9 cellular contexts compared by ENCODE assay signal in the genomic region with DNA sequence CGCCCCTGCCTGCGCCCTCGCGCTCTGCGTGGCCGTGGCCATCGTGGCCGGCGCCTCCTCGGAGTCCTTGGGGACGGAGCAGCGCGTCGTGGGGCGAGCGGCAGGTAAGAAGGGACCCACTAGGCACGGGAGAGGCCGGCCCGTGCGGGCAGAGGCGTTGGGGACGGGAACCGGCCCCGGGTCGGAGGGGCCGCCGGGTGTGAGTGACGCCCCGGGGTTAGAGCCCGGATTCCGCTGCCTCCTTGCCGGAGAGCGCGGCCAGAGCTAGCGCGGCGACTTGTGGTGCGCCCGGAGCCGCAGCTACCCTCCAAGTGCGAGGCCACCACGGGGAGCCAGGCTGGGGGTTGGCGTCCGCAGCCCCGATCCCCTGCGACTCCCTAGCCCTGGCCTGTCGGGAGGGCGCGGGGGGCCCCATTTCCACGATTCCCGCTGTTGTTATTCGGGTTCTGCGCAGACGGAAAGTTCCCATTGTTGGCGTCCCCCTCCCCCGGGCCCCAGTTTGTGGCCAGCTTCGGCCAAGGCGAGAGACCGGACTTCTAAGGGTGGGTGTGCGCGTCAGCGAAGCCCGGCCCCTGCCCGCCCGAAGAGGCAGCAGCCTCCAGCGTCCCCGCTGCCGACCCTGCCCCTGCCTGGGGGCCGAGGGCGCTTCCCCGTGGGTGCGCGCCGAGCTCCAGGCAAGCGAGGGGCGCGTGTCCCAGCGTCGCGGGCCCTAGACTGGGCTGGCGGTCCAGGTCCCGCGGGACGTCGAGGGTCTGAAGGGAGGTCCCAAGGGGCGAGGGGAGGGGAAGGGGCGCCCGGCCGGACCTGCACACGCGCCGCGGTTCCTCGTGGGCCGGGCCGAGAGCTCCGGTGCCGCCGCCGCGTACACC. TPM values are rescaled to one million over a fixed set of nuclear protein-coding genes. Genes with fewer than 3 reads are reported as not detected.
A peak's percentile ranks its signal among the peaks of the same experiment; 100 is the strongest.
DNase-seq lines count a peak whose midpoint lies in the region; ATAC-seq, FAIRE-seq and TF ChIP-seq lines count a peak whose summit lies in the region.
"Had no signal": no experiment of that assay in that cellular context is flagged by ENCODE, and none has a peak within 500 bp of the region (broad histone marks: within the 10 kb centered on the region; RNA-seq: fewer than 3 reads in every experiment).

No MANE protein-coding gene starts in this region.

- H3K9ac ChIP-seq in Karpas-422 (ENCODE audit: low read length): no peak overlapping the region
- peak overlapping the region in 2 of 4 experiments; percentile 16 to 81; a peak in 3 of 7 replicates for H3K9ac ChIP-seq in H1 (replicated peaks in 1 of 4; ENCODE audit: extremely low read depth in 1 of 4, low read depth in 3 of 4, low read length in 3 of 4)

- peak overlapping the region in 2 of 7 donors; percentile 19 to 63 for H3K4me3 Mint-ChIP-seq in CD8-positive, alpha-beta memory T cell

- no peak for FAIRE-seq in H1 (lab: Jason Lieb, UNC)

- no peak overlapping the region for H2BK5ac ChIP-seq in H1 (ENCODE audit: low read depth, low read length)

- no peak overlapping the region for H2AFZ ChIP-seq in Karpas-422 (ENCODE audit: low read length)
- H2AFZ ChIP-seq in H1 (ENCODE audit: low read length): no peak overlapping the region
- no peak overlapping the region for H2AFZ ChIP-seq in osteoblast (ENCODE audit: low read length)

- TF ChIP-seq POLR2A in H1 (IDR thresholded peaks at IDR 0.05; ENCODE audit: control extremely low read depth in 1 of 2, low read depth in 2 of 2, low read length in 2 of 2): no peak

- H4K5ac ChIP-seq in H1 (ENCODE audit: insufficient read length, low read depth, low read length): peak overlapping the region; percentile 13

- H4K20me1 ChIP-seq in Karpas-422 (ENCODE audit: insufficient read depth, low read depth, low read length) (no peaks in the 10 kb centered on the region), H1 (replicated peaks in 1 of 2; ENCODE audit: control insufficient read depth in 1 of 2, insufficient read depth in 2 of 2, low read length in 2 of 2) (peaks cover 9 to 13% of the 10 kb centered on the region in 2 experiments), osteoblast (ENCODE audit: insufficient read depth, low read length) (no peaks in the 10 kb centered on the region)

- H3K9me3 ChIP-seq in CD8-positive, alpha-beta memory T cell (ENCODE audit: low read length): no peaks in the 10 kb centered on the region
- no peaks in the 10 kb centered on the region for H3K9me3 ChIP-seq in Karpas-422 (ENCODE audit: low read length)
- H3K9me3 ChIP-seq in H1 (ENCODE audit: insufficient read depth in 2 of 2, low read depth in 1 of 2, low read length in 1 of 2): no peaks in the 10 kb centered on the region
- no peaks in the 10 kb centered on the region for H3K9me3 ChIP-seq in osteoblast (ENCODE audit: low read depth, low read length)
- H3K9me3 ChIP-seq: adrenal gland had no signal

- POLR2A ChIA-PET in CD8-positive, alpha-beta memory T cell (lab: Charles Lee): no interaction called here
- POLR2A ChIA-PET in H1 (lab: Charles Lee; ENCODE audit: partially characterized antibody): interaction anchor here (0.9 to 11.0 kb wide), 15 partner anchors 10 to 267 kb away, joined by 3 to 170 read pairs (median 4); partner anchors contain the start of gene SLBP

- peak overlapping the region; percentile 15 for H4K91ac ChIP-seq in H1 (replicated peaks; ENCODE audit: insufficient read length, low read length)

- H3K79me1 ChIP-seq in H1 (ENCODE audit: low read depth, low read length): peaks cover 10% of the 10 kb centered on the region; the same call in 1 of the 2 replicates

- H3K27me3 Mint-ChIP-seq in CD8-positive, alpha-beta memory T cell: peaks cover 15 to 22% of the 10 kb centered on the region in 2 donors

- H3K4me1 ChIP-seq in CD8-positive, alpha-beta memory T cell (ENCODE audit: insufficient read depth, low read length): peaks cover 12% of the 10 kb centered on the region
- H3K4me1 ChIP-seq in Karpas-422 (ENCODE audit: low read length): no peaks in the 10 kb centered on the region; the same call in 1 of the 2 replicates
- peaks cover 0 to 19% (median 9%) of the 10 kb centered on the region in 4 experiments; a peak in 6 of 7 replicates for H3K4me1 ChIP-seq in H1 (replicated peaks in 1 of 4; ENCODE audit: control insufficient read depth in 3 of 4, insufficient read depth in 4 of 4, low read length in 3 of 4)
- H3K4me1 ChIP-seq in osteoblast (ENCODE audit: insufficient read depth, low read length): no peaks in the 10 kb centered on the region

- no peak for TF ChIP-seq CTCF in H1 (IDR thresholded peaks at IDR 0.05; ENCODE audit: control extremely low read depth in 1 of 3, insufficient read depth in 1 of 3, low read depth in 1 of 3, low read length in 3 of 3)
- TF ChIP-seq CTCF in osteoblast (IDR thresholded peaks at IDR 0.05; ENCODE audit: extremely low read depth, low read depth, low read length): no peak

- no peak overlapping the region for H3K14ac ChIP-seq in H1 (ENCODE audit: insufficient read length)

- H3K9me3 Mint-ChIP-seq in CD8-positive, alpha-beta memory T cell: no peaks in the 10 kb centered on the region

- H4K8ac ChIP-seq in H1 (ENCODE audit: extremely low read depth, insufficient read depth, low read length): peak overlapping the region; percentile 39

- no peak for DNase-seq in CD8-positive, alpha-beta memory T cell
- DNase-seq in Karpas-422 (no peak), H1 (ENCODE audit: low read depth in 1 of 2, low spot score in 2 of 2) (no peak), osteoblast (ENCODE audit: insufficient read length, low spot score, missing footprints) (peak; percentile 95), hepatic stellate cell (ENCODE audit: low spot score) (no peak), COLO829 (ENCODE audit: low spot score) (no peak), SK-N-DZ (ENCODE audit: low spot score) (no peak)

- H3K36me3 ChIP-seq in CD8-positive, alpha-beta memory T cell (ENCODE audit: insufficient read depth, low read length): no peaks in the 10 kb centered on the region
- H3K36me3 ChIP-seq in Karpas-422 (ENCODE audit: insufficient read depth, low read length) (no peaks in the 10 kb centered on the region), H1 (ENCODE audit: control insufficient read depth in 2 of 4, insufficient read depth in 4 of 4, low read length in 3 of 4) (no peaks in the 10 kb centered on the region; a peak in 1 of 8 replicates), osteoblast (ENCODE audit: insufficient read depth, low read length) (no peaks in the 10 kb centered on the region)
- H3K36me3 ChIP-seq: adrenal gland had no signal

- CTCF ChIA-PET in CD8-positive, alpha-beta memory T cell (lab: Charles Lee): no interaction called here
- CTCF ChIA-PET in H1 (lab: Charles Lee; ENCODE audit: partially characterized antibody): interaction anchor here (0.7 to 71.2 kb wide), 4 partner anchors 16 to 65 kb away, joined by 3 to 2507 read pairs (median 10); no protein-coding TSS in a partner anchor

- peak overlapping the region; percentile 78 for H3K18ac ChIP-seq in H1 (ENCODE audit: extremely low read depth, low read length)

- H2BK20ac ChIP-seq in H1 (ENCODE audit: low read length): no peak overlapping the region

- ATAC-seq in HG02938 (IDR thresholded peaks at IDR 0.05; ENCODE audit: unreplicated experiment): no peak

- no peak overlapping the region for H3K23ac ChIP-seq in H1 (ENCODE audit: insufficient read length)

- H3K27ac ChIP-seq in CD8-positive, alpha-beta memory T cell (ENCODE audit: low read depth, low read length): peak overlapping the region; percentile 16
- H3K27ac ChIP-seq in Karpas-422 (ENCODE audit: low read length) (no peak overlapping the region), H1 (ENCODE audit: low read depth, low read length) (no peak overlapping the region), osteoblast (ENCODE audit: low read depth, low read length) (no peak overlapping the region)
- H3K27ac ChIP-seq: adrenal gland had no signal

- no peaks in the 10 kb centered on the region for H3K36me3 Mint-ChIP-seq in CD8-positive, alpha-beta memory T cell

- H3K4ac ChIP-seq in H1 (replicated peaks; ENCODE audit: insufficient read length, low read depth, low read length): no peak overlapping the region

- no peak overlapping the region for H2AK5ac ChIP-seq in H1 (ENCODE audit: low read depth, low read length)

- H3K4me1 Mint-ChIP-seq in CD8-positive, alpha-beta memory T cell: no peaks in the 10 kb centered on the region

- TF ChIP-seq EP300 in H1 (IDR thresholded peaks at IDR 0.05; ENCODE audit: borderline replicate concordance in 1 of 2, low read depth in 2 of 2, low read length in 2 of 2): no peak

- peaks cover 18% of the 10 kb centered on the region for H3K27me3 ChIP-seq in CD8-positive, alpha-beta memory T cell (ENCODE audit: insufficient read depth, low read length, poor library complexity, severe bottlenecking)
- no peaks in the 10 kb centered on the region for H3K27me3 ChIP-seq in Karpas-422 (ENCODE audit: low read length)
- peaks cover 5 to 44% (median 36%) of the 10 kb centered on the region in 4 experiments for H3K27me3 ChIP-seq in H1 (replicated peaks in 1 of 4; ENCODE audit: control insufficient read depth in 3 of 4, extremely low read depth in 1 of 4, insufficient read depth in 3 of 4, low read length in 3 of 4)
- H3K27me3 ChIP-seq in osteoblast (ENCODE audit: insufficient read depth, low read length): peaks cover 41% of the 10 kb centered on the region

- no peak overlapping the region for H3K27ac Mint-ChIP-seq in CD8-positive, alpha-beta memory T cell

- no peaks in the 10 kb centered on the region for H3K9me2 ChIP-seq in Karpas-422 (replicated peaks; ENCODE audit: insufficient read depth, low read length)

- H3K4me2 ChIP-seq in Karpas-422 (ENCODE audit: low read depth, low read length, poor library complexity, severe bottlenecking) (peak overlapping the region; percentile 29), H1 (ENCODE audit: insufficient read depth in 1 of 2, low read depth in 2 of 2, low read length in 2 of 2) (peak overlapping the region; percentile 66 to 91), osteoblast (ENCODE audit: insufficient read depth, low read length) (no peak overlapping the region)

- TF ChIP-seq RAD21 in H1 (IDR thresholded peaks at IDR 0.05 in 1 of 2, conservative IDR thresholded peaks at IDR 0.05 in 1 of 2; ENCODE audit: low read depth in 2 of 2, low read length in 2 of 2): no peak

- WGBS in H1 (ENCODE audit: extremely low coverage in 1 of 2, insufficient coverage in 1 of 2, insufficient read length in 1 of 2, insufficient replicate concordance in 2 of 2, low coverage in 1 of 2, low lambda C conversion rate in 2 of 2, missing lambda C conversion rate in 1 of 2), 2 experiments: 2% methylated on average over 62 of the region's 101 CpGs; no CpG with 5 or more reads in 1 of the 2 experiments

- H2BK15ac ChIP-seq in H1 (ENCODE audit: low read length): no peak overlapping the region

- H3K56ac ChIP-seq in H1 (replicated peaks; ENCODE audit: insufficient read length, low read depth, low read length): no peak overlapping the region

- H3K4me3 ChIP-seq in CD8-positive, alpha-beta memory T cell (ENCODE audit: low read length): no peak overlapping the region
- H3K4me3 ChIP-seq in Karpas-422 (ENCODE audit: low read length) (no peak overlapping the region; the same call in 1 of the 2 replicates), H1 (ENCODE audit: extremely low read depth in 1 of 4, insufficient read depth in 2 of 4, low read depth in 3 of 4, low read length in 4 of 4) (peak overlapping the region; percentile 55 to 71 (median 64)), osteoblast (ENCODE audit: insufficient read depth, low read length) (no peak overlapping the region)

- no peak overlapping the region for H2BK120ac ChIP-seq in H1 (replicated peaks; ENCODE audit: low read depth, low read length)

- H2BK12ac ChIP-seq in H1 (ENCODE audit: low read depth, low read length): 0 out of 2 replicates have a peak overlapping the region, but pooled peaks have one; percentile 39

- H3K23me2 ChIP-seq in H1 (ENCODE audit: low read depth, low read length): peaks cover 17% of the 10 kb centered on the region; the same call in 1 of the 2 replicates

- H3K79me2 ChIP-seq in Karpas-422 (ENCODE audit: low read length) (no peaks in the 10 kb centered on the region), H1 (ENCODE audit: control insufficient read depth in 1 of 2, insufficient read depth in 2 of 2, low read length in 2 of 2) (peaks cover 0 to 5% of the 10 kb centered on the region in 2 experiments; a peak in 1 of 4 replicates), osteoblast (ENCODE audit: insufficient read depth, low read length) (no peaks in the 10 kb centered on the region)

RNA-seq across cellular contexts. Expression of gene FGFR3, which starts 1.1 kb away (rescaled TPM):
- total RNA-seq in CD8-positive, alpha-beta memory T cell: under 1 TPM in 1 of 2 experiments, not detected in 1; 0.07 TPM
- not detected for polyA plus RNA-seq in CD8-positive, alpha-beta memory T cell
- not detected in 2 replicates for total RNA-seq in Karpas-422 (2014; rRNA removed; shearing (Covaris generic); ENCODE audit: low replicate concordance)
- 19.5 TPM in 2 replicates for total RNA-seq in H1 (2021; fragmentation: NEBNext Ultra II Directional; extraction: Animal tissue kit (Norgen Biotek cat#: 25700))
- 9.0 and 18.6 TPM in 2 replicates for polyA plus RNA-seq in H1 (2011; rRNA removed)
- polyA plus RNA-seq in H1 (2011; cell fraction: cytosol; rRNA removed): 23.3 TPM
- 124 TPM for polyA plus RNA-seq in H1 (2011; cell fraction: nucleus; rRNA removed)
- 17.5 to 23.1 TPM (median 20.3 TPM) in 4 replicates for polyA plus RNA-seq in H1 (2012, experiment 1 of 2)
- 15.8 TPM for polyA plus RNA-seq in H1 (2012, experiment 2 of 2)
- 8.6 TPM for polyA plus RNA-seq in H1 (2013, experiment 1 of 2)
- 8.2 TPM for polyA plus RNA-seq in H1 (2013, experiment 2 of 2)
- 4.2 and 7.4 TPM in 2 replicates for polyA minus RNA-seq in H1 (2011; rRNA and poly(A)+ RNA removed)
- 22.6 TPM for polyA minus RNA-seq in H1 (2011; cell fraction: cytosol; rRNA and poly(A)+ RNA removed)
- 34.9 TPM for polyA minus RNA-seq in H1 (2011; cell fraction: nucleus; rRNA and poly(A)+ RNA removed)
- total RNA-seq in osteoblast: 0.29 and 0.36 TPM in 2 replicates
- polyA plus RNA-seq in SK-N-DZ (2014; cell fraction: cytosol; rRNA removed): 1.0 and 3.2 TPM in 2 replicates
- 16.5 and 20.3 TPM in 2 replicates for polyA plus RNA-seq in SK-N-DZ (2014; cell fraction: nucleus; rRNA removed)

Comparison
In these comparisons a context has a peak if more than half of its experiments do, and no peak if none do; other contexts are left out.
1. H3K4me3 ChIP-seq: peak in H1 (4 of 4); none in CD8-positive, alpha-beta memory T cell (single experiment), Karpas-422 (single experiment) and osteoblast (single experiment).
2. RNA of gene FGFR3, which starts 1.1 kb away (total RNA-seq): 19.5 TPM in H1; 0.29 to 0.36 TPM in osteoblast, 0.07 TPM in CD8-positive, alpha-beta memory T cell and not detected in Karpas-422; every median in the first group is over 10 times any median in the second.